28 cellular contexts compared by ENCODE assay signal in genomic region chr15:45812200-45812599, GRCh38.
"Had no signal": no experiment of that assay in that cellular context is flagged by ENCODE, and none has a peak within 500 bp of the region (broad histone marks: within the 10 kb centered on the region; RNA-seq: fewer than 3 reads in every experiment).

No MANE protein-coding gene starts in this region.

- H3K4me3 Mint-ChIP-seq: central memory CD8-positive, alpha-beta T cell; dendritic cell treated with granulocyte-macrophage colony-stimulating factor and Interleukin-4, amounts not matched to agents 40 ng/mL and 50 ng/mL, for 4 days; effector memory CD8-positive, alpha-beta T cell; naive B cell; natural killer cell treated with Interleukin-12 subunit alpha and Interleukin-12 subunit beta and Interleukin-15 and Interleukin-18, amount 100 ng/mL, for 72 hours; neural progenitor cell; type B pancreatic cell had no signal

- H2AFZ ChIP-seq: neural progenitor cell, parathyroid adenoma had no signal

- H3K36me3 Mint-ChIP-seq: naive B cell, neural progenitor cell, type B pancreatic cell had no signal

- H3K27ac Mint-ChIP-seq: dendritic cell treated with granulocyte-macrophage colony-stimulating factor and Interleukin-4, amounts not matched to agents 40 ng/mL and 50 ng/mL, for 4 days; effector memory CD8-positive, alpha-beta T cell; naive B cell; natural killer cell treated with Interleukin-12 subunit alpha and Interleukin-12 subunit beta and Interleukin-15 and Interleukin-18, amount 100 ng/mL, for 72 hours; neural progenitor cell; progenitor cell of endocrine pancreas; type B pancreatic cell had no signal

- H3K27ac ChIP-seq: colonic mucosa, heart right ventricle, left lung, neural progenitor cell, parathyroid adenoma, right atrium auricular region, stomach, tibial artery had no signal

- H3K9me3 ChIP-seq: colonic mucosa, right atrium auricular region had no signal

- DNase-seq: colonic mucosa; effector memory CD8-positive, alpha-beta T cell; heart right ventricle; hippocampal formation; left cardiac atrium; left lung; mucosa of descending colon; naive B cell; stimulated activated CD4-positive, alpha-beta T cell treated with anti-CD3 and anti-CD28 coated beads, Interleukin-12 subunit alpha, Interleukin-12 subunit beta, amount 100 ng/mL, for 4 hours; stimulated activated CD4-positive, alpha-beta T cell treated with anti-CD3 and anti-CD28 coated beads, Interleukin-1b, Interleukin-23, amount 100 ng/mL, for 48 hours; stimulated activated CD4-positive, alpha-beta T cell treated with anti-CD3 and anti-CD28 coated beads, Interleukin-4, amount 100 ng/mL, for 1 hour; stimulated activated CD8-positive, alpha-beta memory T cell treated with anti-CD3 and anti-CD28 coated beads, Interleukin-4, amount 100 ng/mL, for 48 hours; stimulated activated naive CD4-positive, alpha-beta T cell treated with Interleukin-2 at 50 U/mL for 16 hours; stomach; tibial artery had no signal

- H3K79me2 ChIP-seq: parathyroid adenoma had no signal

- H3K4me3 ChIP-seq: colonic mucosa, heart right ventricle, left lung, mucosa of descending colon, neural progenitor cell, right atrium auricular region, smooth muscle cell, stomach, tibial artery had no signal

- H3K4me2 ChIP-seq: neural progenitor cell, smooth muscle cell had no signal

- FAIRE-seq: endometrium, frontal cortex, islet of Langerhans had no signal

- H3K27me3 ChIP-seq: colonic mucosa, heart right ventricle, left lung, neural progenitor cell, right atrium auricular region, stomach, tibial artery had no signal

- H3K27me3 Mint-ChIP-seq: dendritic cell treated with granulocyte-macrophage colony-stimulating factor and Interleukin-4, amounts not matched to agents 40 ng/mL and 50 ng/mL, for 4 days; progenitor cell of endocrine pancreas; type B pancreatic cell had no signal

- ATAC-seq: effector memory CD8-positive, alpha-beta T cell; left cardiac atrium; left lung; mucosa of descending colon; natural killer cell treated with Interleukin-12 subunit alpha and Interleukin-12 subunit beta and Interleukin-15 and Interleukin-18, amount 100 ng/mL, for 72 hours; sciatic nerve had no signal

- H3K36me3 ChIP-seq: colonic mucosa, heart right ventricle, left lung, neural progenitor cell, right atrium auricular region, stomach, tibial artery had no signal

- H3K4me1 Mint-ChIP-seq: central memory CD8-positive, alpha-beta T cell; naive B cell had no signal

- H3K4me1 ChIP-seq: colonic mucosa, left lung, parathyroid adenoma, right atrium auricular region, stomach, tibial artery had no signal

- H3K9ac ChIP-seq: neural progenitor cell, parathyroid adenoma had no signal

- H3K9me3 Mint-ChIP-seq: type B pancreatic cell had no signal
